Comparison of ENCODE assay signal across 7 cellular contexts in genomic region chr12:124508323-124509096, GRCh38. TPM values are rescaled to one million over a fixed set of nuclear protein-coding genes. Genes with fewer than 3 reads are reported as not detected.
DNase-seq lines count a peak whose midpoint lies in the region; ATAC-seq and TF ChIP-seq lines count a peak whose summit lies in the region.

No MANE protein-coding gene starts in this region.

- TF ChIP-seq POLR2A in stomach (IDR thresholded peaks at IDR 0.05) = no peak

- H3K27ac Mint-ChIP-seq in T-helper 2 cell treated with Interferon-gamma antibody and Interleukin-4, amounts not matched to agents 5 μg/mL and 100 μg/mL, for 36 hours = no peak overlapping the region

- H3K27me3 ChIP-seq in RWPE2 (ENCODE audit: insufficient read depth, poor library complexity, severe bottlenecking) (no peaks in the 10 kb centered on the region), stomach (no peaks in the 10 kb centered on the region)

- H3K4me1 ChIP-seq in RWPE2 (ENCODE audit: insufficient read depth, poor library complexity, severe bottlenecking) = peaks cover 59% of the 10 kb centered on the region
- peaks cover 78 to 98% (median 92%) of the 10 kb centered on the region in 4 donors for H3K4me1 ChIP-seq in stomach

- H3K27ac ChIP-seq in RWPE2 (ENCODE audit: poor library complexity, severe bottlenecking) (peak overlapping the region; percentile 97), stomach (peak overlapping the region; percentile 19 to 87 (median 80))

- TF ChIP-seq CTCF in RWPE2 (IDR thresholded peaks at IDR 0.05; ENCODE audit: poor library complexity, severe bottlenecking) (no peak), stomach (IDR thresholded peaks at IDR 0.05) (no peak)

- H3K36me3 ChIP-seq in RWPE2 (ENCODE audit: low read depth) = peaks cover 20% of the 10 kb centered on the region
- H3K36me3 ChIP-seq in stomach = no peaks in the 10 kb centered on the region

- no peak overlapping the region for H3K4me3 Mint-ChIP-seq in T-helper 2 cell treated with Interferon-gamma antibody and Interleukin-4, amounts not matched to agents 5 μg/mL and 100 μg/mL, for 36 hours

- TF ChIP-seq EP300 in stomach (IDR thresholded peaks at IDR 0.05) = no peak

- no peaks in the 10 kb centered on the region for H3K9me3 Mint-ChIP-seq in T-helper 2 cell treated with Interferon-gamma antibody and Interleukin-4, amounts not matched to agents 5 μg/mL and 100 μg/mL, for 36 hours

- no peaks in the 10 kb centered on the region for H3K36me3 Mint-ChIP-seq in T-helper 2 cell treated with Interferon-gamma antibody and Interleukin-4, amounts not matched to agents 5 μg/mL and 100 μg/mL, for 36 hours (ENCODE audit: low read depth)

- no peak overlapping the region for H3K4me3 ChIP-seq in RWPE2 (ENCODE audit: severe bottlenecking)
- H3K4me3 ChIP-seq in stomach = no peak overlapping the region

- ATAC-seq in GM21723 (IDR thresholded peaks at IDR 0.05; ENCODE audit: unreplicated experiment) = peak; percentile 48
- ATAC-seq in RWPE2 (ENCODE audit: low read depth) = no peak
- ATAC-seq in left ventricle myocardium superior = peak; percentile 0

- 60 to 76% (median 69%) methylated on average over 20 to 21 of the region's 21 CpGs for WGBS in stomach, 5 donors

- no peaks in the 10 kb centered on the region for H3K9me3 ChIP-seq in RWPE2 (ENCODE audit: severe bottlenecking)
- H3K9me3 ChIP-seq in stomach = no peaks in the 10 kb centered on the region

- intact Hi-C loops in left ventricle myocardium superior (cut with micrococcal nuclease) = no loop called here
- intact Hi-C loops in stomach (cut with DNase I; ENCODE audit: low total_unique reads) = loop anchor here (10.0 kb wide), 1 partner anchor 56 kb away; the partner anchor contains the start of gene NCOR2

- H3K4me1 Mint-ChIP-seq in T-helper 2 cell treated with Interferon-gamma antibody and Interleukin-4, amounts not matched to agents 5 μg/mL and 100 μg/mL, for 36 hours (ENCODE audit: low read depth) = peaks cover 6% of the 10 kb centered on the region

- no peaks in the 10 kb centered on the region for H3K27me3 Mint-ChIP-seq in T-helper 2 cell treated with Interferon-gamma antibody and Interleukin-4, amounts not matched to agents 5 μg/mL and 100 μg/mL, for 36 hours (ENCODE audit: low read depth)

- DNase-seq in RWPE2 (ENCODE audit: low spot score) (no peak), left ventricle myocardium superior (no peak), stomach (no peak), NCI-H1694 treated with DMSO at 0.1 percent for 48 hours (lab: John Stamatoyannopoulos, UW) (no peak), kidney glomerular epithelial cell (lab: John Stamatoyannopoulos, UW) (no peak)
- no peak for DNase-seq in T-helper 2 cell treated with Interferon-gamma antibody and Interleukin-4, amounts not matched to agents 5 μg/mL and 100 μg/mL, for 36 hours (ENCODE audit: low spot score)

RNA-seq across cellular contexts. Expression of gene NCOR2, which starts 58.9 kb away (rescaled TPM):
- total RNA-seq in left ventricle myocardium superior (142 TPM), stomach (100 to 1,000 TPM in 4 of 5 donors, 10 to 100 TPM in 1; 61.7 to 292 (median 116) TPM)
- 10 to 100 TPM; 27.2 to 49.6 (median 37.7) TPM for polyA plus RNA-seq in stomach
